9 cellular contexts compared by ENCODE assay signal in the genomic region with DNA sequence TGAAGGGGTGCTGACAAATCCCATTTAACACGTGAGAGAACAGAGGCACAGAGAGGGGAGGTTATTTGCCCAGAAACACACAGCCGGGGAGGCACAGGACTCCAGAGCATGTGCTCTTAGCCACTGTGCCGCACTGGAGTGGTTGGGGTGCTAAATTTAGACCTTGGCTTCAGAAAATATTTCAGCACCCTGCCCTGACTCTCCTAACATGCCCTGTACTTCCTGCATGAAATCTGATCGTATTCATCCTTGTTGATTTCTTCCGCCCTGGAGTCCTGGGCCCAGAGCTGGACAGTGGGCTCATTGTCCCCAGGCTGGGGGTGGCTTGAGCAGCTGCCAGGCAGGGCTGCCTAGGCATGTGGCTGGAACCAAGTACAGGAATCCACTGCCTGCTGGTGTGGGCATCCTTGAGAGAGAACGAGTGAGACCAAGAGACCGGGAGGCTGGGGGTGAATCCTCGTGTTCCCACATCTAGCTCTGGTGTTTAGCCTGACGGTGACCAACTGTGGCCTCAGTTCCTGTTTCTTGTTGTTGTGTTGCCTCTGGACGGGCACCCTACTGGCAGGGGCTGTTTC. TPM values are rescaled to one million over a fixed set of nuclear protein-coding genes. Genes with fewer than 3 reads are reported as not detected.
DNase-seq lines count a peak whose midpoint lies in the region; ATAC-seq and TF ChIP-seq lines count a peak whose summit lies in the region.
"Had no signal": no experiment of that assay in that cellular context is flagged by ENCODE, and none has a peak within 500 bp of the region (broad histone marks: within the 10 kb centered on the region; RNA-seq: fewer than 3 reads in every experiment).

No MANE protein-coding gene starts in this region.

- peak overlapping the region in 1 of 3 donors; percentile 2 for H3K4me3 ChIP-seq in breast epithelium
- no peak overlapping the region for H3K4me3 ChIP-seq in aorta (ENCODE audit: low read length in 2 of 2)
- no peak overlapping the region for H3K4me3 ChIP-seq in lower leg skin (ENCODE audit: low read depth, poor library complexity, severe bottlenecking)

- H3K36me3 ChIP-seq in breast epithelium = no peaks in the 10 kb centered on the region
- no peaks in the 10 kb centered on the region for H3K36me3 ChIP-seq in aorta (ENCODE audit: control insufficient read depth in 1 of 2, insufficient read depth in 2 of 2, low read length in 1 of 2)

- H3K27me3 Mint-ChIP-seq in MCF 10A (ENCODE audit: insufficient read depth, unreplicated experiment) = no peaks in the 10 kb centered on the region
- no peaks in the 10 kb centered on the region for H3K27me3 Mint-ChIP-seq in dendritic cell treated with granulocyte-macrophage colony-stimulating factor and Interleukin-4, amounts not matched to agents 40 ng/mL and 50 ng/mL, for 4 days
- no peaks in the 10 kb centered on the region for H3K27me3 Mint-ChIP-seq in CD4-positive, alpha-beta T cell

- no peaks in the 10 kb centered on the region for H3K9me3 Mint-ChIP-seq in MCF 10A (ENCODE audit: unreplicated experiment)
- no peaks in the 10 kb centered on the region for H3K9me3 Mint-ChIP-seq in dendritic cell treated with granulocyte-macrophage colony-stimulating factor and Interleukin-4, amounts not matched to agents 40 ng/mL and 50 ng/mL, for 4 days
- no peaks in the 10 kb centered on the region for H3K9me3 Mint-ChIP-seq in CD4-positive, alpha-beta T cell

- no peak for TF ChIP-seq CTCF in breast epithelium (IDR thresholded peaks at IDR 0.05)
- no peak for TF ChIP-seq CTCF in MCF 10A (IDR thresholded peaks at IDR 0.05; ENCODE audit: unreplicated experiment)
- TF ChIP-seq CTCF in lower leg skin (IDR thresholded peaks at IDR 0.05) = no peak
- no peak for TF ChIP-seq CTCF in CD4-positive, alpha-beta T cell (IDR thresholded peaks at IDR 0.05)

- TF ChIP-seq POLR2A in breast epithelium (IDR thresholded peaks at IDR 0.05) (no peak), lower leg skin (IDR thresholded peaks at IDR 0.05) (no peak)

- peak; percentile 67 for ATAC-seq in aorta (ENCODE audit: low FRiP score)
- no peak for ATAC-seq in GM21529 (IDR thresholded peaks at IDR 0.05; ENCODE audit: unreplicated experiment)
- no peak for ATAC-seq in CD4-positive, alpha-beta T cell (ENCODE audit: poor library complexity)

- POLR2A ChIA-PET in MCF 10A (lab: Yijun Ruan, JAX) = no interaction called here
- POLR2A ChIA-PET in CD4-positive, alpha-beta T cell (lab: Charles Lee) = no interaction called here

- whole genome bisulfite sequencing in aorta, 2 donors = 6% methylated on average over 10 of the region's 10 CpGs
- 27 to 40% methylated on average over 10 of the region's 10 CpGs for WGBS in lower leg skin, 2 donors

- no peaks in the 10 kb centered on the region for H3K36me3 Mint-ChIP-seq in MCF 10A (ENCODE audit: insufficient read depth, unreplicated experiment)
- peaks cover under 1% of the 10 kb centered on the region for H3K36me3 Mint-ChIP-seq in dendritic cell treated with granulocyte-macrophage colony-stimulating factor and Interleukin-4, amounts not matched to agents 40 ng/mL and 50 ng/mL, for 4 days (ENCODE audit: low read depth)
- no peaks in the 10 kb centered on the region for H3K36me3 Mint-ChIP-seq in CD4-positive, alpha-beta T cell (ENCODE audit: low read depth)

- H3K27ac Mint-ChIP-seq in MCF 10A (ENCODE audit: low read depth, unreplicated experiment) = no peak overlapping the region
- peak overlapping the region; percentile 89 for H3K27ac Mint-ChIP-seq in dendritic cell treated with granulocyte-macrophage colony-stimulating factor and Interleukin-4, amounts not matched to agents 40 ng/mL and 50 ng/mL, for 4 days
- no peak overlapping the region for H3K27ac Mint-ChIP-seq in CD4-positive, alpha-beta T cell

- no TSS peak for BruUV-seq in MCF 10A (replicated peaks; lab: Mats Ljungman, UMichigan)

- CTCF ChIA-PET in MCF 10A (lab: Yijun Ruan, JAX) = interaction anchor here (0.7 kb wide), 1 partner anchor 97 kb away, joined by 3 read pairs; no protein-coding TSS in a partner anchor
- CTCF ChIA-PET in CD4-positive, alpha-beta T cell (lab: Charles Lee) = no interaction called here

- H3K9me3 ChIP-seq in breast epithelium (no peaks in the 10 kb centered on the region), aorta (ENCODE audit: control insufficient read depth, low read length) (no peaks in the 10 kb centered on the region)
- no peaks in the 10 kb centered on the region for H3K9me3 ChIP-seq in CD4-positive, alpha-beta T cell (ENCODE audit: control insufficient read depth, low read length)

- H3K4me1 ChIP-seq in breast epithelium (peaks cover 8 to 11% of the 10 kb centered on the region in 2 donors), aorta (ENCODE audit: control insufficient read depth in 1 of 2, insufficient read depth in 2 of 2, low read length in 2 of 2) (no peaks in the 10 kb centered on the region)

- peaks cover 28% of the 10 kb centered on the region for H3K4me1 Mint-ChIP-seq in MCF 10A (ENCODE audit: insufficient read depth, unreplicated experiment)
- peaks cover 58% of the 10 kb centered on the region for H3K4me1 Mint-ChIP-seq in dendritic cell treated with granulocyte-macrophage colony-stimulating factor and Interleukin-4, amounts not matched to agents 40 ng/mL and 50 ng/mL, for 4 days (ENCODE audit: low read depth)
- peaks cover 7% of the 10 kb centered on the region for H3K4me1 Mint-ChIP-seq in CD4-positive, alpha-beta T cell (ENCODE audit: low read depth)

- intact Hi-C loops in breast epithelium (cut with DNase I; ENCODE audit: low total_unique reads) = no loop called here
- intact Hi-C loops in MCF 10A (cut with micrococcal nuclease) = no loop called here
- intact Hi-C loops in dendritic cell treated with granulocyte-macrophage colony-stimulating factor and Interleukin-4, amounts not matched to agents 40 ng/mL and 50 ng/mL, for 4 days (cut with micrococcal nuclease) = no loop called here
- intact Hi-C loops in aorta (cut with DNase I) = loop anchor here in 1 of 2 donors (5.0 to 10.0 kb wide), 2 partner anchors 37 to 379 kb away; a partner anchor contains a TSS
- intact Hi-C loops in lower leg skin (cut with DNase I; ENCODE audit: low total_unique reads) = no loop called here
- intact Hi-C loops in CD4-positive, alpha-beta T cell (cut with DNase I, micrococcal nuclease) = no loop called here

- H3K27ac ChIP-seq in breast epithelium (peak overlapping the region; percentile 84 to 89), aorta (ENCODE audit: low read depth in 1 of 2, low read length in 2 of 2) (peak overlapping the region in 1 of 2 donors; percentile 10)
- H3K27ac ChIP-seq in CD4-positive, alpha-beta T cell (ENCODE audit: low read depth, low read length) = no peak overlapping the region

- no peak overlapping the region for H3K4me3 Mint-ChIP-seq in MCF 10A (ENCODE audit: unreplicated experiment)
- peak overlapping the region; percentile 64 for H3K4me3 Mint-ChIP-seq in dendritic cell treated with granulocyte-macrophage colony-stimulating factor and Interleukin-4, amounts not matched to agents 40 ng/mL and 50 ng/mL, for 4 days
- no peak overlapping the region for H3K4me3 Mint-ChIP-seq in CD4-positive, alpha-beta T cell

- H3K27me3 ChIP-seq in breast epithelium (no peaks in the 10 kb centered on the region), aorta (ENCODE audit: control insufficient read depth in 1 of 2, insufficient read depth in 2 of 2, low read length in 1 of 2) (no peaks in the 10 kb centered on the region)
- no peaks in the 10 kb centered on the region for H3K27me3 ChIP-seq in CD4-positive, alpha-beta T cell (ENCODE audit: control insufficient read depth, insufficient read depth, low read length)

- peak; percentile 67 to 96 for DNase-seq in breast epithelium (ENCODE audit: low spot score in 2 of 2)
- no peak for DNase-seq in MCF 10A (ENCODE audit: unreplicated experiment)
- peak; percentile 96 for DNase-seq in medulla oblongata (ENCODE audit: extremely low spot score)
- peak in 1 of 2 donors; percentile 71 for DNase-seq in aorta
- DNase-seq in lower leg skin (ENCODE audit: low spot score in 2 of 2) = no peak
- DNase-seq in CD4-positive, alpha-beta T cell = no peak
- DNase-seq: NCI-H1436 treated with DMSO at 0.1 percent for 48 hours had no signal

RNA-seq across cellular contexts. Expression of a gene that starts 5.3 kb away (rescaled TPM):
- total RNA-seq in breast epithelium (10 to 100 TPM; 32.4 to 35.4 (median 34.8) TPM), MCF 10A (2022) (3.4 and 5.0 TPM in 2 replicates), aorta (10 to 100 TPM; 12.0 to 22.2 TPM), lower leg skin (10 to 100 TPM; 30.6 to 58.2 (median 43.6) TPM)
- 10 to 100 TPM in 1 of 2 donors, 1 to 10 TPM in 1; 6.8 to 37.8 TPM for polyA plus RNA-seq in aorta
- total RNA-seq in CD4-positive, alpha-beta T cell = 1 to 10 TPM; 3.0 TPM

RNA-seq across cellular contexts. Expression of a gene that starts 14.9 kb away (rescaled TPM):
- total RNA-seq in breast epithelium (under 1 TPM in 1 of 3 donors, not detected in 2; 0.64 TPM), MCF 10A (2022) (not detected in 2 replicates), aorta (not detected), lower leg skin (not detected)
- not detected for polyA plus RNA-seq in aorta
- not detected for total RNA-seq in CD4-positive, alpha-beta T cell

RNA-seq across cellular contexts. Expression of a gene that starts 27.2 kb away (rescaled TPM):
- total RNA-seq in breast epithelium (under 1 TPM; 0.33 to 0.73 (median 0.64) TPM), MCF 10A (2022) (not detected in 2 replicates), aorta (under 1 TPM in 1 of 2 donors, not detected in 1; 0.30 TPM), lower leg skin (1 to 10 TPM in 1 of 4 donors, under 1 TPM in 2, not detected in 1; 0.42 to 1.3 (median 0.61) TPM)
- polyA plus RNA-seq in aorta = under 1 TPM in 1 of 2 donors, not detected in 1; 0.38 TPM
- total RNA-seq in CD4-positive, alpha-beta T cell = not detected

RNA-seq across cellular contexts. Expression of a gene that starts 35.8 kb away (rescaled TPM):
- total RNA-seq in breast epithelium = 10 to 100 TPM; 62.2 to 89.8 (median 72.4) TPM
- 115 and 143 TPM in 2 replicates for total RNA-seq in MCF 10A (2022)
- total RNA-seq in aorta = 10 to 100 TPM; 38.0 to 50.6 TPM
- 10 to 100 TPM; 31.7 to 90.6 TPM for polyA plus RNA-seq in aorta
- total RNA-seq in lower leg skin = 100 to 1,000 TPM; 107 to 130 (median 117) TPM
- 10 to 100 TPM; 41.5 to 44.6 TPM for total RNA-seq in CD4-positive, alpha-beta T cell

RNA-seq across cellular contexts. Expression of a gene that starts 55.8 kb away (rescaled TPM):
- total RNA-seq in breast epithelium (10 to 100 TPM; 51.5 to 76.4 (median 74.1) TPM), MCF 10A (2022) (47.7 and 51.1 TPM in 2 replicates), aorta (10 to 100 TPM; 28.5 to 48.0 TPM), lower leg skin (10 to 100 TPM; 66.8 to 86.4 (median 75.6) TPM)
- polyA plus RNA-seq in aorta = 10 to 100 TPM; 50.7 to 68.6 TPM
- total RNA-seq in CD4-positive, alpha-beta T cell = 10 to 100 TPM in 1 of 2 experiments, 1 to 10 TPM in 1; 9.8 to 10.7 TPM

Comparison
In these comparisons a context has a peak if more than half of its experiments do, and no peak if none do; other contexts are left out.
1. DNase-seq: peak in breast epithelium (2 of 2) and medulla oblongata (single experiment); none in MCF 10A (single experiment), lower leg skin (0 of 2) and CD4-positive, alpha-beta T cell (0 of 10).